Comparison of ENCODE assay signal across 19 cellular contexts in the genomic region with DNA sequence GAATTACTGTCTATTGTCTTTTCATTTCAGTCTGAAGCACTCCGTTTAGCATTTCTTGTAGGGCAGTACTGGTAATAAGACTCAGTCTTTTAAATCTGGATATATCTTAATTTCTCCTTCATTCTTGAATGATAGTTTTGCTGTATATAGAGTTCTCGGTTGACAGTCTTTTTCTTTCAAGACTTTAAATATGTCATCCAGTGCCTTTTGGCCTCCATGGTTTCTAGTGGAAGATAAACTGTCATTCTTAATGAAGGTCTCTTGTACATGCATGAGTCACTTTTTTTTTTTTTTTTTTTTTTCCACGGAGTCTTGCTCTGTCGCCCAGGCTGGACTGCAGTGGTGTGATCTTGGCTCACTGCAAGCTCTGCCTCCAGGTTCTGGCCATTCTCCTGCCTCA. TPM values are rescaled to one million over a fixed set of nuclear protein-coding genes. Genes with fewer than 3 reads are reported as not detected.
DNase-seq lines count a peak whose midpoint lies in the region; ATAC-seq and TF ChIP-seq lines count a peak whose summit lies in the region.
"Had no signal": no experiment of that assay in that cellular context is flagged by ENCODE, and none has a peak within 500 bp of the region (broad histone marks: within the 10 kb centered on the region; RNA-seq: fewer than 3 reads in every experiment).

No MANE protein-coding gene starts in this region.

- no peaks in the 10 kb centered on the region for H3K9me3 ChIP-seq in BE2C

- no peak overlapping the region for H3K4me3 Mint-ChIP-seq in stimulated activated memory B cell treated with anti-CD40 and anti-IgM and Interleukin-4, amounts not matched to agents 10 μg/mL and 1 μg/mL and 100 μg/mL, for 72 hours
- H3K4me3 Mint-ChIP-seq: B cell; CD14-positive monocyte; CD4-positive, alpha-beta T cell; CD8-positive, alpha-beta memory T cell had no signal

- H3K27ac Mint-ChIP-seq in stimulated activated memory B cell treated with anti-CD40 and anti-IgM and Interleukin-4, amounts not matched to agents 10 μg/mL and 1 μg/mL and 100 μg/mL, for 72 hours: no peak overlapping the region
- H3K27ac Mint-ChIP-seq: B cell; CD14-positive monocyte; CD4-positive, alpha-beta T cell; CD8-positive, alpha-beta memory T cell had no signal

- H3K27me3 ChIP-seq in BE2C: no peaks in the 10 kb centered on the region
- H3K27me3 ChIP-seq: BLaER1 treated with 17β-estradiol and CSF1 and Interleukin-3, amounts not matched to agents 10 nM and 100 nM had no signal

- no peaks in the 10 kb centered on the region for H3K4me1 ChIP-seq in BE2C
- H3K4me1 ChIP-seq: BLaER1 treated with 17β-estradiol and CSF1 and Interleukin-3, amounts not matched to agents 10 nM and 100 nM; HAP-1 had no signal

- H3K36me3 Mint-ChIP-seq in stimulated activated memory B cell treated with anti-CD40 and anti-IgM and Interleukin-4, amounts not matched to agents 10 μg/mL and 1 μg/mL and 100 μg/mL, for 72 hours: peaks cover 32% of the 10 kb centered on the region

- H3K4me3 ChIP-seq in BE2C (ENCODE audit: low read depth, low read length): no peak overlapping the region
- H3K4me3 ChIP-seq: BLaER1 treated with 17β-estradiol and CSF1 and Interleukin-3, amounts not matched to agents 10 nM and 100 nM; HAP-1 had no signal

- no peak for ATAC-seq in stimulated activated memory B cell treated with anti-CD40 and anti-IgM and Interleukin-4, amounts not matched to agents 10 μg/mL and 1 μg/mL and 100 μg/mL, for 72 hours

- DNase-seq in DMS53 (lab: John Stamatoyannopoulos, UW) (peak; percentile 31), DMS53 treated with DMSO at 0.1 percent for 48 hours (lab: John Stamatoyannopoulos, UW; ENCODE audit: unreplicated experiment) (no peak), LHCN-M2 (ENCODE audit: low read depth) (peak; percentile 21), OCI-M1 (lab: John Stamatoyannopoulos, UW) (peak; percentile 10), kidney tubule cell (ENCODE audit: low spot score) (peak; percentile 14), putamen (ENCODE audit: low spot score) (no peak), BE2C (no peak)
- DNase-seq: CD4-positive, alpha-beta T cell; CD8-positive, alpha-beta memory T cell; DMS 273 treated with DMSO at 0.1 percent for 48 hours; DND-41; EL; GDM1; GOT3 had no signal

- no peaks in the 10 kb centered on the region for H3K4me1 Mint-ChIP-seq in stimulated activated memory B cell treated with anti-CD40 and anti-IgM and Interleukin-4, amounts not matched to agents 10 μg/mL and 1 μg/mL and 100 μg/mL, for 72 hours
- H3K4me1 Mint-ChIP-seq: B cell; CD14-positive monocyte; CD8-positive, alpha-beta memory T cell had no signal

- H3K27me3 Mint-ChIP-seq in stimulated activated memory B cell treated with anti-CD40 and anti-IgM and Interleukin-4, amounts not matched to agents 10 μg/mL and 1 μg/mL and 100 μg/mL, for 72 hours: no peaks in the 10 kb centered on the region
- H3K27me3 Mint-ChIP-seq: B cell; CD4-positive, alpha-beta T cell; CD8-positive, alpha-beta memory T cell had no signal

- peaks cover 19% of the 10 kb centered on the region for H3K9me3 Mint-ChIP-seq in stimulated activated memory B cell treated with anti-CD40 and anti-IgM and Interleukin-4, amounts not matched to agents 10 μg/mL and 1 μg/mL and 100 μg/mL, for 72 hours

- no peak for TF ChIP-seq CTCF in BE2C (IDR thresholded peaks at IDR 0.05; ENCODE audit: low read depth, low read length)

- H3K36me3 ChIP-seq in BE2C: no peaks in the 10 kb centered on the region
- H3K36me3 ChIP-seq: HAP-1 had no signal

RNA-seq across cellular contexts. Expression of gene ZDHHC20, which starts 27.2 kb away (rescaled TPM):
- total RNA-seq in LHCN-M2 (2014; rRNA removed): 81.2 and 91.9 TPM in 2 replicates
- 16.2 TPM for polyA plus RNA-seq in LHCN-M2 (2012)
- 5.9 TPM for polyA plus RNA-seq in BE2C (2012; ENCODE audit: insufficient read depth, insufficient read length, low read depth)

Comparison
In these comparisons a context has a peak if more than half of its experiments do, and no peak if none do; other contexts are left out.
1. DNase-seq: peak in DMS53 (single experiment), LHCN-M2 (single experiment), OCI-M1 (single experiment) and kidney tubule cell (single experiment); none in DMS53 treated with DMSO at 0.1 percent for 48 hours (single experiment), putamen (single experiment) and BE2C (single experiment).